18 cellular contexts compared by ENCODE assay signal in the genomic region with DNA sequence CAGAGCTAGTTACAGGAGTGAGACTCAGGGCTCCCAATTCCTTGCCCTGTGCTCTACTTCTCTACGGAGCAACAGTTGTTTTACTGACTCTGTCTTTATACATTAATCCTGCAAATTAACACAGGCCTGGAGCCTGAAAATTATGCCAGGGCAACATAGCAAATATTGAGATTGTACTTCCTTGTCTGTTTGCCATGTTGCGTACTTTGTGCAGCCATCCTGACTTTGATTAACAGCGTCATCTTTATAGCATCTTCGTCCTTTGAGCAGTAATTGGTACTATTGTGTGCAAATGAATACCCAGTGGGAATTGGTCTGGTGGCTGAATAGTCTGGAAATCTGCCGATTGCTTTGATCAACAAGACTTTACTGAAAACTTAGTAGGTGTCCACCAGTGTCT. TPM values are rescaled to one million over a fixed set of nuclear protein-coding genes. Genes with fewer than 3 reads are reported as not detected.
DNase-seq lines count a peak whose midpoint lies in the region; ATAC-seq and TF ChIP-seq lines count a peak whose summit lies in the region.
"Had no signal": no experiment of that assay in that cellular context is flagged by ENCODE, and none has a peak within 500 bp of the region (broad histone marks: within the 10 kb centered on the region; RNA-seq: fewer than 3 reads in every experiment).

No MANE protein-coding gene starts in this region.

- peaks cover under 1% of the 10 kb centered on the region for H3K27me3 Mint-ChIP-seq in neural progenitor cell (ENCODE audit: insufficient read depth, low read depth)
- H3K27me3 Mint-ChIP-seq: CD4-positive, alpha-beta T cell had no signal

- no peaks in the 10 kb centered on the region for H3K79me2 ChIP-seq in neural progenitor cell (ENCODE audit: low read depth)

- TF ChIP-seq CTCF in neural progenitor cell (IDR thresholded peaks at IDR 0.05) = no peak

- H3K27ac ChIP-seq in neural progenitor cell = no peak overlapping the region
- H3K27ac ChIP-seq: PC-9, RWPE1 had no signal

- H3K4me3 ChIP-seq in neural progenitor cell = no peak overlapping the region
- H3K4me3 ChIP-seq: PC-9 had no signal

- no peaks in the 10 kb centered on the region for H3K36me3 Mint-ChIP-seq in neural progenitor cell

- H3F3A ChIP-seq in neural progenitor cell (ENCODE audit: low read depth) = peaks cover 6% of the 10 kb centered on the region

- no peak overlapping the region for H3K4me3 Mint-ChIP-seq in neural progenitor cell
- H3K4me3 Mint-ChIP-seq: CD4-positive, alpha-beta T cell had no signal

- no peaks in the 10 kb centered on the region for H3K9me3 ChIP-seq in neural progenitor cell (ENCODE audit: low read depth)
- H3K9me3 ChIP-seq: BE2C had no signal

- H3K4me1 Mint-ChIP-seq in neural progenitor cell = peaks cover 5% of the 10 kb centered on the region

- peak; percentile 20 for DNase-seq in NCI-H1436 (lab: John Stamatoyannopoulos, UW)
- DNase-seq in NCI-H1436 treated with DMSO at 0.1 percent for 48 hours (lab: John Stamatoyannopoulos, UW) = no peak
- DNase-seq in DMS153 treated with DMSO at 0.1 percent for 48 hours (lab: John Stamatoyannopoulos, UW; ENCODE audit: unreplicated experiment) = peak; percentile 10
- DNase-seq in NCI-H69 (lab: John Stamatoyannopoulos, UW) = peak; percentile 96
- DNase-seq in neural progenitor cell (ENCODE audit: low spot score) = peak; percentile 39
- DNase-seq in nucleus accumbens (lab: John Stamatoyannopoulos, UW) = no peak
- DNase-seq: BE2C; CD4-positive, alpha-beta T cell; DND-41; KBM-7; NCI-H1694 treated with DMSO at 0.1 percent for 48 hours; NCI-H446 treated with DMSO at 0.1 percent for 48 hours; NCI-H774; PC-9 had no signal

- no peaks in the 10 kb centered on the region for H3K27me3 ChIP-seq in neural progenitor cell
- H3K27me3 ChIP-seq: BE2C had no signal

- H3K4me1 ChIP-seq in neural progenitor cell = peaks cover 14% of the 10 kb centered on the region
- H3K4me1 ChIP-seq: BE2C had no signal

- H3K9me3 Mint-ChIP-seq in neural progenitor cell = peaks cover 8% of the 10 kb centered on the region
- H3K9me3 Mint-ChIP-seq: CD4-positive, alpha-beta T cell had no signal

- no peak overlapping the region for H3K9ac ChIP-seq in neural progenitor cell

- H4K20me1 ChIP-seq in neural progenitor cell (ENCODE audit: low read depth) = no peaks in the 10 kb centered on the region

- ATAC-seq in HG02885 (IDR thresholded peaks at IDR 0.05; ENCODE audit: poor library complexity, unreplicated experiment) (no peak), GM18502 (IDR thresholded peaks at IDR 0.05; ENCODE audit: poor library complexity, unreplicated experiment) (no peak)
- ATAC-seq: HepG2 had no signal

- peak overlapping the region; percentile 43 for H3K4me2 ChIP-seq in neural progenitor cell
- H3K4me2 ChIP-seq: PC-9 had no signal

- no peak overlapping the region for H2AFZ ChIP-seq in neural progenitor cell (replicated peaks)
- H2AFZ ChIP-seq: PC-9 had no signal

- no peaks in the 10 kb centered on the region for H3K36me3 ChIP-seq in neural progenitor cell
- H3K36me3 ChIP-seq: BE2C had no signal

- H3K27ac Mint-ChIP-seq in neural progenitor cell = no peak overlapping the region
- H3K27ac Mint-ChIP-seq: CD4-positive, alpha-beta T cell had no signal

RNA-seq across cellular contexts. Expression of a gene that starts 15.1 kb away (rescaled TPM):
- total RNA-seq in neural progenitor cell (ENCODE audit: low replicate concordance) = 3.7 and 7.3 TPM in 2 replicates

Comparison
In these comparisons a context has a peak if more than half of its experiments do, and no peak if none do; other contexts are left out.
1. DNase-seq: peak in NCI-H1436 (single experiment), DMS153 treated with DMSO at 0.1 percent for 48 hours (single experiment), NCI-H69 (single experiment) and neural progenitor cell (single experiment); none in NCI-H1436 treated with DMSO at 0.1 percent for 48 hours (single experiment) and nucleus accumbens (0 of 56).